In genomic region chr3:195450731-195451229, GRCh38 we compare ENCODE assay signal across 9 cellular contexts. TPM values are rescaled to one million over a fixed set of nuclear protein-coding genes. Genes with fewer than 3 reads are reported as not detected.
DNase-seq lines count a peak whose midpoint lies in the region; ATAC-seq and TF ChIP-seq lines count a peak whose summit lies in the region.
"Had no signal": no experiment of that assay in that cellular context is flagged by ENCODE, and none has a peak within 500 bp of the region (broad histone marks: within the 10 kb centered on the region; RNA-seq: fewer than 3 reads in every experiment).

No MANE protein-coding gene starts in this region.

- no peaks in the 10 kb centered on the region for H3K36me3 Mint-ChIP-seq in dendritic cell treated with granulocyte-macrophage colony-stimulating factor and Interleukin-4, amounts not matched to agents 40 ng/mL and 50 ng/mL, for 4 days (ENCODE audit: low read depth)
- H3K36me3 Mint-ChIP-seq in nephron progenitor cell (ENCODE audit: low read depth), result peaks cover 5% of the 10 kb centered on the region
- H3K36me3 Mint-ChIP-seq: activated naive CD4-positive, alpha-beta T cell treated with anti-CD3 and anti-CD28 coated beads, Interleukin-2, amount 50 U/mL, for 24 hours had no signal

- TF ChIP-seq CTCF in BJ (IDR thresholded peaks at IDR 0.05; ENCODE audit: insufficient read depth, low read depth, low read length) (no peak), nephron progenitor cell (IDR thresholded peaks at IDR 0.05) (no peak)

- H3K36me3 ChIP-seq in BJ (ENCODE audit: control insufficient read depth, insufficient read depth, low read length), result no peaks in the 10 kb centered on the region

- no peaks in the 10 kb centered on the region for H3K27me3 Mint-ChIP-seq in dendritic cell treated with granulocyte-macrophage colony-stimulating factor and Interleukin-4, amounts not matched to agents 40 ng/mL and 50 ng/mL, for 4 days
- H3K27me3 Mint-ChIP-seq in nephron progenitor cell (ENCODE audit: low read depth, poor library complexity), result no peaks in the 10 kb centered on the region
- H3K27me3 Mint-ChIP-seq: activated naive CD4-positive, alpha-beta T cell treated with anti-CD3 and anti-CD28 coated beads, Interleukin-2, amount 50 U/mL, for 24 hours had no signal

- intact Hi-C loops in dendritic cell treated with granulocyte-macrophage colony-stimulating factor and Interleukin-4, amounts not matched to agents 40 ng/mL and 50 ng/mL, for 4 days (cut with micrococcal nuclease), result no loop called here

- CTCF ChIA-PET in BJ (lab: Yijun Ruan, JAX), result interaction anchor here (0.6 to 1.2 kb wide), 3 partner anchors 9 to 180 kb away, joined by 3 to 5 read pairs (median 3); partner anchors contain the start of gene XXYLT1

- DNase-seq in BJ (ENCODE audit: low read depth) (peak; percentile 35), NCI-H146 treated with DMSO at 0.1 percent for 48 hours (lab: John Stamatoyannopoulos, UW; ENCODE audit: unreplicated experiment) (peak; percentile 51), nephron progenitor cell (peak; percentile 5)
- no peak for DNase-seq in stimulated activated CD4-positive, alpha-beta T cell treated with anti-CD3 and anti-CD28 coated beads, Interleukin-2, amount 100 ng/mL, for 24 hours

- no peaks in the 10 kb centered on the region for H3K27me3 ChIP-seq in BJ (ENCODE audit: control insufficient read depth, insufficient read depth, low read length)

- peak overlapping the region; percentile 37 for H3K27ac Mint-ChIP-seq in dendritic cell treated with granulocyte-macrophage colony-stimulating factor and Interleukin-4, amounts not matched to agents 40 ng/mL and 50 ng/mL, for 4 days
- peak overlapping the region; percentile 95 for H3K27ac Mint-ChIP-seq in nephron progenitor cell

- no peak overlapping the region for H3K4me3 ChIP-seq in BJ (ENCODE audit: low read depth, low read length)

- POLR2A ChIA-PET in BJ (lab: Charles Lee), result interaction anchor here (0.5 to 0.6 kb wide), 2 partner anchors 9 to 1417 kb away, joined by 6 to 13 read pairs; no protein-coding TSS in a partner anchor

- no peak overlapping the region for H3K4me3 Mint-ChIP-seq in dendritic cell treated with granulocyte-macrophage colony-stimulating factor and Interleukin-4, amounts not matched to agents 40 ng/mL and 50 ng/mL, for 4 days
- no peak overlapping the region for H3K4me3 Mint-ChIP-seq in nephron progenitor cell
- H3K4me3 Mint-ChIP-seq: activated naive CD4-positive, alpha-beta T cell treated with anti-CD3 and anti-CD28 coated beads, Interleukin-2, amount 50 U/mL, for 24 hours had no signal

- H3K4me1 Mint-ChIP-seq in dendritic cell treated with granulocyte-macrophage colony-stimulating factor and Interleukin-4, amounts not matched to agents 40 ng/mL and 50 ng/mL, for 4 days (ENCODE audit: low read depth), result peaks cover 34% of the 10 kb centered on the region
- peaks cover 38% of the 10 kb centered on the region for H3K4me1 Mint-ChIP-seq in nephron progenitor cell

- ATAC-seq in HG02678 (IDR thresholded peaks at IDR 0.05; ENCODE audit: unreplicated experiment), result no peak
- ATAC-seq in GM21576 (IDR thresholded peaks at IDR 0.05; ENCODE audit: unreplicated experiment), result no peak
- no peak for ATAC-seq in HG02970 (IDR thresholded peaks at IDR 0.05; ENCODE audit: low FRiP score, unreplicated experiment)

- no peaks in the 10 kb centered on the region for H3K9me3 Mint-ChIP-seq in dendritic cell treated with granulocyte-macrophage colony-stimulating factor and Interleukin-4, amounts not matched to agents 40 ng/mL and 50 ng/mL, for 4 days
- peaks cover 20% of the 10 kb centered on the region for H3K9me3 Mint-ChIP-seq in nephron progenitor cell
- H3K9me3 Mint-ChIP-seq: activated naive CD4-positive, alpha-beta T cell treated with anti-CD3 and anti-CD28 coated beads, Interleukin-2, amount 50 U/mL, for 24 hours had no signal

RNA-seq across cellular contexts. Expression of gene ACAP2, which starts 8.0 kb away (rescaled TPM):
- 12.5 and 28.7 TPM in 2 replicates for polyA plus RNA-seq in BJ (2011; rRNA removed)
- 30.6 and 34.1 TPM in 2 replicates for polyA minus RNA-seq in BJ (2011; rRNA and poly(A)+ RNA removed)

Comparison
In these comparisons a context has a peak if more than half of its experiments do, and no peak if none do; other contexts are left out.
1. DNase-seq: peak in BJ (single experiment), NCI-H146 treated with DMSO at 0.1 percent for 48 hours (single experiment) and nephron progenitor cell (single experiment); none in stimulated activated CD4-positive, alpha-beta T cell treated with anti-CD3 and anti-CD28 coated beads, Interleukin-2, amount 100 ng/mL, for 24 hours (0 of 2).